9 cellular contexts compared by ENCODE assay signal in the genomic region with DNA sequence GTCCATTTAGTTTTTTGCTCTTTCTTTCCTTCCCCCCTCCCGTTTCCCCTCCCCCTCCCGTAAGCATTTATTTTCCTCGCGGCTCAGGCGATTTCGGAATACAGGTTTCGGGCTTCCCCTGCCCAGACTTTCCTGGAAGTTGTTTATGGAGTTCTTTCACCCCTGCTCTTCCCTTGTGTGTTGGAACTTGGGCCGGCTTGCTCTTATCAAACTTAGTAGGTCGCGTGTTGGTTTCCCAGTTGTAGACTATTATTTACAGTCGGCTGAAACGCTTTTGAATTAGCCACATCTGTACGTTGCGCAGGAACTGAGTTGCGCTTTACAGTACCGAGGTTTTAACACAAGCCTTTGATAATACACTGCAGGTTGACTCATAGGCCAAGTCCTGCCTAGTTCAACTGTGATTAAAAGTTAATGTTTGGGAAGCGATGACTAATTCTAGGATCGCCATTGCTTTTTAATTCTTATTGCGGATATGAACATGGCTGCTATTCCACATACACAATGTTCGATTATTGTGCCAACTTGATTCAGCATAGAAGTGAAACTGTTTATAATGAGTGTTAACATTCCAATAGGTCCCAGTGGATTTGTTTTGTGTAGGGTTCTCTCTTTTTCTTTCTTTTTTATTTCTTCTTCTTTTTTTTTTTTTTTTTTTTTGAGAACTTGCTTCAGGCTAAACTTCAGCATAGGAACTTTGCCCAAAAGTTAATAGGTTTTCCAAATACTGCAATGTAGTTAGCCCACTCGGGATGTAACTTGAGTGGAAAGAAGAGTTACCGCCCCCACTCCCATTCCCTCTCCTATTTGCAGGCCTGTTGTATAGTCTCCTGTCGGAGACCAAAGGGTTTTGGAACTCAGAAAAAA. TPM values are rescaled to one million over a fixed set of nuclear protein-coding genes. Genes with fewer than 3 reads are reported as not detected.
DNase-seq lines count a peak whose midpoint lies in the region; ATAC-seq and TF ChIP-seq lines count a peak whose summit lies in the region.
"Had no signal": no experiment of that assay in that cellular context is flagged by ENCODE, and none has a peak within 500 bp of the region (broad histone marks: within the 10 kb centered on the region; RNA-seq: fewer than 3 reads in every experiment).

No MANE protein-coding gene starts in this region.

- no peaks in the 10 kb centered on the region for H3K9me3 ChIP-seq in adrenal gland (replicated peaks in 1 of 3)

- H3K4me3 ChIP-seq in KMS-11 (IDR thresholded peaks at IDR 0.05; ENCODE audit: insufficient read depth, low read depth, low read length): no peak overlapping the region
- peak overlapping the region in 3 of 4 donors; percentile 49 to 74 (median 61) for H3K4me3 ChIP-seq in adrenal gland
- H3K4me3 ChIP-seq in rectal smooth muscle tissue (ENCODE audit: low read length): peak overlapping the region; percentile 92

- H3K27me3 ChIP-seq in KMS-11 (ENCODE audit: insufficient read depth, low read depth) (no peaks in the 10 kb centered on the region), adrenal gland (no peaks in the 10 kb centered on the region), rectal smooth muscle tissue (ENCODE audit: control insufficient read depth, insufficient read depth, low read length) (no peaks in the 10 kb centered on the region)

- peak overlapping the region; percentile 92; the same call in 1 of the 2 replicates for H2AFZ ChIP-seq in KMS-11 (ENCODE audit: low read depth)

- DNase-seq in adrenal gland: peak in 5 of 7 donors; percentile 56 to 69 (median 60)
- no peak for DNase-seq in left ventricle myocardium superior
- DNase-seq in NCI-H2171 (lab: John Stamatoyannopoulos, UW): no peak
- DNase-seq in SKM-1 (lab: John Stamatoyannopoulos, UW; ENCODE audit: unreplicated experiment): no peak

- TF ChIP-seq CTCF in C4-2B (conservative IDR thresholded peaks at IDR 0.05) (no peak), KMS-11 (conservative IDR thresholded peaks at IDR 0.05; ENCODE audit: low read depth, low read length) (no peak), adrenal gland (IDR thresholded peaks at IDR 0.05) (no peak)

- WGBS in adrenal gland, 4 donors: 3 to 5% (median 5%) methylated on average over 23 of the region's 23 CpGs

- peak overlapping the region; percentile 90 for H3K27ac ChIP-seq in C4-2B
- no peak overlapping the region for H3K27ac ChIP-seq in KMS-11
- H3K27ac ChIP-seq in adrenal gland: peak overlapping the region; percentile 74 to 96 (median 94)
- peak overlapping the region; percentile 95 for H3K27ac ChIP-seq in rectal smooth muscle tissue (ENCODE audit: low read depth, low read length)
- H3K27ac ChIP-seq: HL-60 had no signal

- no peak overlapping the region for H3K4me2 ChIP-seq in KMS-11

- peak in 1 of 2 donors; percentile 78 for TF ChIP-seq POLR2A in adrenal gland (IDR thresholded peaks at IDR 0.05)

- ATAC-seq in left ventricle myocardium superior: peak; percentile 32
- ATAC-seq in GM21367 (IDR thresholded peaks at IDR 0.05; ENCODE audit: unreplicated experiment): no peak

- intact Hi-C loops in adrenal gland (cut with DNase I) (no loop called here), left ventricle myocardium superior (cut with micrococcal nuclease) (loop anchor here (5.0 to 10.0 kb wide), 2 partner anchors 45 to 103 kb away; no protein-coding TSS in a partner anchor)

- H3K4me1 ChIP-seq in KMS-11 (ENCODE audit: low read depth, poor library complexity, severe bottlenecking): no peaks in the 10 kb centered on the region
- peaks cover 0 to 45% of the 10 kb centered on the region in 2 donors for H3K4me1 ChIP-seq in adrenal gland (replicated peaks in 1 of 2)
- H3K4me1 ChIP-seq in rectal smooth muscle tissue (ENCODE audit: control insufficient read depth, insufficient read depth, low read length): peaks cover 5% of the 10 kb centered on the region

- H3K9ac ChIP-seq in KMS-11 (no peak overlapping the region), rectal smooth muscle tissue (ENCODE audit: low read length) (peak overlapping the region; percentile 66)

- H4K20me1 ChIP-seq in KMS-11 (ENCODE audit: insufficient read depth): no peaks in the 10 kb centered on the region

- no peaks in the 10 kb centered on the region for H3K79me2 ChIP-seq in KMS-11 (ENCODE audit: insufficient read depth, low read depth)

- H3K36me3 ChIP-seq in KMS-11 (ENCODE audit: insufficient read depth): no peaks in the 10 kb centered on the region
- H3K36me3 ChIP-seq in adrenal gland (replicated peaks in 1 of 2): peaks cover 0 to 4% of the 10 kb centered on the region in 2 donors
- H3K36me3 ChIP-seq in rectal smooth muscle tissue (ENCODE audit: control insufficient read depth, insufficient read depth, low read length): no peaks in the 10 kb centered on the region

RNA-seq across cellular contexts. Expression of gene YAP1, which starts 1.8 kb away (rescaled TPM):
- 100 to 1,000 TPM in 5 of 8 donors, 10 to 100 TPM in 3; 34.9 to 135 (median 105) TPM for total RNA-seq in adrenal gland
- polyA plus RNA-seq in adrenal gland: 10 to 100 TPM; 16.3 to 39.0 (median 19.8) TPM
- total RNA-seq in left ventricle myocardium superior: 98.6 TPM

Comparison
In these comparisons a context has a peak if more than half of its experiments do, and no peak if none do; other contexts are left out.
1. DNase-seq: peak in adrenal gland (5 of 7); none in left ventricle myocardium superior (single experiment), NCI-H2171 (single experiment) and SKM-1 (single experiment).